14 cellular contexts compared by ENCODE assay signal in genomic region chrX:79630033-79631009, GRCh38.
DNase-seq lines count a peak whose midpoint lies in the region; ATAC-seq, FAIRE-seq and TF ChIP-seq lines count a peak whose summit lies in the region.
"Had no signal": no experiment of that assay in that cellular context is flagged by ENCODE, and none has a peak within 500 bp of the region (broad histone marks: within the 10 kb centered on the region; RNA-seq: fewer than 3 reads in every experiment).

No MANE protein-coding gene starts in this region.

- peak; percentile 13 for FAIRE-seq in kidney (lab: Jason Lieb, UNC)
- FAIRE-seq: endometrium had no signal

- H3K4me1 ChIP-seq in kidney (ENCODE audit: control insufficient read depth in 1 of 2, insufficient read depth in 1 of 2, low read depth in 1 of 2, low read length in 2 of 2) (no peaks in the 10 kb centered on the region), upper lobe of right lung (no peaks in the 10 kb centered on the region)

- TF ChIP-seq CTCF in kidney (IDR thresholded peaks at IDR 0.05; ENCODE audit: borderline replicate concordance, extremely low read depth, insufficient read depth) (no peak), upper lobe of right lung (IDR thresholded peaks at IDR 0.05) (no peak)

- H3K27ac ChIP-seq in kidney (ENCODE audit: low read depth in 2 of 2, low read length in 2 of 2) (no peak overlapping the region), upper lobe of right lung (no peak overlapping the region)

- no peak overlapping the region for H3K9ac ChIP-seq in kidney (ENCODE audit: low read length in 2 of 2)

- H3K27me3 ChIP-seq in upper lobe of right lung = no peaks in the 10 kb centered on the region

- H3K36me3 ChIP-seq in kidney (ENCODE audit: control insufficient read depth in 1 of 2, insufficient read depth in 2 of 2, low read length in 2 of 2) = no peaks in the 10 kb centered on the region
- H3K36me3 ChIP-seq in upper lobe of right lung = no peaks in the 10 kb centered on the region

- DNase-seq in kidney (no peak), anterior cingulate cortex (lab: John Stamatoyannopoulos, UW) (no peak), upper lobe of right lung (no peak)
- DNase-seq: DMS 273 treated with DMSO at 0.1 percent for 48 hours; KG1; natural killer cell; NCI-H510A; stimulated activated naive CD4-positive, alpha-beta T cell treated with Interleukin-2 at 50 U/mL for 16 hours had no signal

- H3K4me3 ChIP-seq in kidney (ENCODE audit: low read length in 2 of 2) (no peak overlapping the region), upper lobe of right lung (no peak overlapping the region)

- ATAC-seq in GM18519 (IDR thresholded peaks at IDR 0.05; ENCODE audit: low FRiP score, unreplicated experiment) (peak; percentile 87), GM21447 (IDR thresholded peaks at IDR 0.05; ENCODE audit: unreplicated experiment) (peak; percentile 90), HG03103 (IDR thresholded peaks at IDR 0.05; ENCODE audit: low read depth, unreplicated experiment) (peak; percentile 75), HG02840 (IDR thresholded peaks at IDR 0.05; ENCODE audit: low FRiP score, unreplicated experiment) (no peak), upper lobe of right lung (no peak), GM21723 (IDR thresholded peaks at IDR 0.05; ENCODE audit: unreplicated experiment) (no peak)
- ATAC-seq: natural killer cell had no signal

- H3K9me3 ChIP-seq in kidney (ENCODE audit: control insufficient read depth in 1 of 2, low read length in 2 of 2) (no peaks in the 10 kb centered on the region), upper lobe of right lung (no peaks in the 10 kb centered on the region)

- intact Hi-C loops in kidney (cut with DNase I) = no loop called here
- intact Hi-C loops in upper lobe of right lung (cut with DNase I) = no loop called here

Comparison
In these comparisons a context has a peak if more than half of its experiments do, and no peak if none do; other contexts are left out.
1. ATAC-seq: peak in GM18519 (single experiment), GM21447 (single experiment) and HG03103 (single experiment); none in HG02840 (single experiment), upper lobe of right lung (single experiment) and GM21723 (single experiment).